Comparison of ENCODE assay signal across 14 cellular contexts in the genomic region with DNA sequence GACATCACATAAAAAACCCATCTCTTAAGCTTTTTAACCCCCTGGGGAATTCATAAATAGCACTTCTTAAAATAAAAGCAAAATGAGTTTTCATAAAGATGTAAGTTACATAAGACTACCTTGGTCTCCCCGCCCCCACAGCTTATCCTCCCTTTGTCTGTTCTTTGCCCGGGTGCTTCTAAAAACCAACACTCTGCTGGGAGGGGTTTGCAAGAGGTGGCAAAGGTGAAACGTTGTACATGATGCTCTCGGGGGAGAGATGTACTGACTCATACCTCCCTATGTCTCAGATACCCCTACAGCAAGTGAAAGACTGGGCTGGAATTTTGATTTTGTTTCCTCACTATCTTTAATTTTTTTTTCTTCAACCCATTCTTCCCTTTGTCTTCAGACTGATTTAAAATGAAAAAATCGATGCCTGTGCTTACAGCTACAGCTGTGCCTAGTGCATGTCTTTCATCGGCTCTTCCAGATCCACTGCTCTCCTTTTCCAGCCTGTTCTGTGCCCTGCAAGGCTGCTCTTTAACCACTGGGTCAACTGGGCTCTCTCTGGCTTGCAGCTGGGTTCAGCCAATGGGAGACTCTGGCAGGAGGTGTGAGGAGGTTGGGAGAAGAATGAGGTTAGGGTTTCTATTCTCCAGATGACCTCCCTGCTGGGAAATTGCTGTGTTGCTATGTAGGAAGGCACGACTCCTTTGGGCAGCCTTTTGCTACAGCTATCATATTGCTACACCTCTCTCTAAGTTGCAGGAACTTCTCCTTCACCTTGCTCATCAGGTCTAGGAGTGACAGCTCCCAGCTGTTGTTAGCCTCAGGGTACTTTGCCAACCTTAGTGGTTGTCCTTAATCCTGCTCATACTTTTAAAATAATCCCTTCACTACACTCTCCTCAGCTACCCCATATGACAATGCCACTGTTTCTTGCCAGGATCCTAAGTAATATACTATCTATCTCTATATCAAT.
DNase-seq lines count a peak whose midpoint lies in the region; ATAC-seq and TF ChIP-seq lines count a peak whose summit lies in the region.
"Had no signal": no experiment of that assay in that cellular context is flagged by ENCODE, and none has a peak within 500 bp of the region (broad histone marks: within the 10 kb centered on the region; RNA-seq: fewer than 3 reads in every experiment).

No MANE protein-coding gene starts in this region.

- in situ Hi-C loops in SK-MEL-5 (cut with HindIII; ENCODE audit: low pct_unique_long_range_greater_than_20kb, low sequenced_read_pairs), result no loop called here

- H3K27me3 Mint-ChIP-seq in immature natural killer cell (ENCODE audit: low read depth in 3 of 3), result peaks cover 0 to 3% (median 0%) of the 10 kb centered on the region in 3 donors

- no peak for ATAC-seq in GM18498 (IDR thresholded peaks at IDR 0.05; ENCODE audit: unreplicated experiment)
- ATAC-seq: activated naive CD8-positive, alpha-beta T cell treated with anti-CD3 and anti-CD28 coated beads, Interleukin-2, amount 50 U/mL, for 24 hours; K562 had no signal

- H3K4me1 Mint-ChIP-seq in immature natural killer cell, result no peaks in the 10 kb centered on the region
- H3K4me1 Mint-ChIP-seq: activated naive CD8-positive, alpha-beta T cell treated with anti-CD3 and anti-CD28 coated beads, Interleukin-2, amount 50 U/mL, for 24 hours; CD4-positive, alpha-beta memory T cell had no signal

- no peak for TF ChIP-seq POLR2A in sigmoid colon (IDR thresholded peaks at IDR 0.05)

- H3K4me3 ChIP-seq in fibroblast of mammary gland (ENCODE audit: control insufficient read depth, low read depth, low read length) (no peak overlapping the region), sigmoid colon (no peak overlapping the region)
- H3K4me3 ChIP-seq: K562, Peyer's patch had no signal

- TF ChIP-seq CTCF in fibroblast of mammary gland (conservative IDR thresholded peaks at IDR 0.05; ENCODE audit: control insufficient read depth, insufficient read depth, low read depth, low read length) (no peak), sigmoid colon (IDR thresholded peaks at IDR 0.05) (no peak)

- peaks cover 0 to 9% (median 2%) of the 10 kb centered on the region in 6 donors for H3K9me3 Mint-ChIP-seq in immature natural killer cell
- H3K9me3 Mint-ChIP-seq: activated naive CD8-positive, alpha-beta T cell treated with anti-CD3 and anti-CD28 coated beads, Interleukin-2, amount 50 U/mL, for 24 hours; CD4-positive, alpha-beta memory T cell had no signal

- 40 to 45% methylated on average over 7 of the region's 7 CpGs for WGBS in sigmoid colon, 2 donors

- intact Hi-C loops in sigmoid colon (cut with DNase I), result no loop called here

- TF ChIP-seq EP300 in sigmoid colon (IDR thresholded peaks at IDR 0.05), result no peak

- no peak overlapping the region for H3K27ac Mint-ChIP-seq in immature natural killer cell
- H3K27ac Mint-ChIP-seq: activated naive CD8-positive, alpha-beta T cell treated with anti-CD3 and anti-CD28 coated beads, Interleukin-2, amount 50 U/mL, for 24 hours; CD4-positive, alpha-beta memory T cell had no signal

- no peaks in the 10 kb centered on the region for H3K9me3 ChIP-seq in sigmoid colon
- H3K9me3 ChIP-seq: Peyer's patch had no signal

- no peak overlapping the region for H3K4me3 Mint-ChIP-seq in immature natural killer cell
- H3K4me3 Mint-ChIP-seq: activated naive CD8-positive, alpha-beta T cell treated with anti-CD3 and anti-CD28 coated beads, Interleukin-2, amount 50 U/mL, for 24 hours; CD4-positive, alpha-beta memory T cell had no signal

- no peaks in the 10 kb centered on the region for H3K36me3 Mint-ChIP-seq in immature natural killer cell
- H3K36me3 Mint-ChIP-seq: CD4-positive, alpha-beta memory T cell had no signal

- DNase-seq in ELF-1 (ENCODE audit: low read depth, low spot score) (peak; percentile 50), SK-MEL-5 (ENCODE audit: low read depth, low spot score) (peak; percentile 15), fibroblast of mammary gland (ENCODE audit: low read depth) (peak; percentile 80), putamen (ENCODE audit: low spot score) (peak; percentile 77), sigmoid colon (no peak), immature natural killer cell (no peak), SKM-1 treated with dmso at 0.1 percent for 144 hours (lab: John Stamatoyannopoulos, UW; ENCODE audit: unreplicated experiment) (no peak)
- DNase-seq: activated naive CD8-positive, alpha-beta T cell treated with anti-CD3 and anti-CD28 coated beads, Interleukin-2, amount 50 U/mL, for 24 hours; CD4-positive, alpha-beta memory T cell; NCI-H2081; Peyer's patch; stimulated activated CD8-positive, alpha-beta memory T cell treated with anti-CD3 and anti-CD28 coated beads, Interleukin-4, amount 100 ng/mL, for 48 hours had no signal

- no peaks in the 10 kb centered on the region for H3K27me3 ChIP-seq in sigmoid colon
- H3K27me3 ChIP-seq: Peyer's patch had no signal

- peak overlapping the region in 1 of 4 donors; percentile 53 for H3K27ac ChIP-seq in sigmoid colon
- H3K27ac ChIP-seq: Peyer's patch had no signal

- H3K4me1 ChIP-seq in sigmoid colon, result peaks cover 0 to 13% (median 6%) of the 10 kb centered on the region in 4 donors
- H3K4me1 ChIP-seq: Peyer's patch had no signal

- no peaks in the 10 kb centered on the region for H3K36me3 ChIP-seq in sigmoid colon
- H3K36me3 ChIP-seq: Peyer's patch had no signal

Comparison
In these comparisons a context has a peak if more than half of its experiments do, and no peak if none do; other contexts are left out.
1. DNase-seq: peak in ELF-1 (single experiment), SK-MEL-5 (single experiment), fibroblast of mammary gland (single experiment) and putamen (single experiment); none in sigmoid colon (single experiment), immature natural killer cell (0 of 3) and SKM-1 treated with dmso at 0.1 percent for 144 hours (single experiment).